ENCODE assay signal across 1 cellular context in the genomic region with DNA sequence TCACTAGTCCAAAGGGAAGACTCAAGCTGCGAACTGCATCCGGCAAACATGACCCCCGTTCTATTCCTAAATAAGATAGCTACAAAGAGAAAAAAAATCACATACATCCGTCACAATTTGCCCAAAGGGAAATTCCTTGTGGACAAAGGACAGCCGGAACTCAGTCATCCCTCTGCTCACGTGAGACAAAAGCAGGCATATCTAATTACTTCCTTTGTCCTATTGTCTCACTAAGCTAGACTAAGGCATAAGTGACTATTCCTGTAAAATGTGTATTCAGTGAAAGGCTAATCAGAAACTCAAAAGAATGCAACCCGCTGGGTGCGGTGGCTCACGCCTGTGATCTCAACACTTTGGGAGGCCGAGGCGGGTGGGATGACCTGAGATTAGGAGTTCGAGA.
TF ChIP-seq lines count a peak whose summit lies in the region.

No MANE protein-coding gene starts in this region.

TF ChIP-seq in GM23338, 12 proteins besides CTCF, POLR2A, EP300 and RAD21 (continued from another document):
- TF ChIP-seq, protein P1, sequence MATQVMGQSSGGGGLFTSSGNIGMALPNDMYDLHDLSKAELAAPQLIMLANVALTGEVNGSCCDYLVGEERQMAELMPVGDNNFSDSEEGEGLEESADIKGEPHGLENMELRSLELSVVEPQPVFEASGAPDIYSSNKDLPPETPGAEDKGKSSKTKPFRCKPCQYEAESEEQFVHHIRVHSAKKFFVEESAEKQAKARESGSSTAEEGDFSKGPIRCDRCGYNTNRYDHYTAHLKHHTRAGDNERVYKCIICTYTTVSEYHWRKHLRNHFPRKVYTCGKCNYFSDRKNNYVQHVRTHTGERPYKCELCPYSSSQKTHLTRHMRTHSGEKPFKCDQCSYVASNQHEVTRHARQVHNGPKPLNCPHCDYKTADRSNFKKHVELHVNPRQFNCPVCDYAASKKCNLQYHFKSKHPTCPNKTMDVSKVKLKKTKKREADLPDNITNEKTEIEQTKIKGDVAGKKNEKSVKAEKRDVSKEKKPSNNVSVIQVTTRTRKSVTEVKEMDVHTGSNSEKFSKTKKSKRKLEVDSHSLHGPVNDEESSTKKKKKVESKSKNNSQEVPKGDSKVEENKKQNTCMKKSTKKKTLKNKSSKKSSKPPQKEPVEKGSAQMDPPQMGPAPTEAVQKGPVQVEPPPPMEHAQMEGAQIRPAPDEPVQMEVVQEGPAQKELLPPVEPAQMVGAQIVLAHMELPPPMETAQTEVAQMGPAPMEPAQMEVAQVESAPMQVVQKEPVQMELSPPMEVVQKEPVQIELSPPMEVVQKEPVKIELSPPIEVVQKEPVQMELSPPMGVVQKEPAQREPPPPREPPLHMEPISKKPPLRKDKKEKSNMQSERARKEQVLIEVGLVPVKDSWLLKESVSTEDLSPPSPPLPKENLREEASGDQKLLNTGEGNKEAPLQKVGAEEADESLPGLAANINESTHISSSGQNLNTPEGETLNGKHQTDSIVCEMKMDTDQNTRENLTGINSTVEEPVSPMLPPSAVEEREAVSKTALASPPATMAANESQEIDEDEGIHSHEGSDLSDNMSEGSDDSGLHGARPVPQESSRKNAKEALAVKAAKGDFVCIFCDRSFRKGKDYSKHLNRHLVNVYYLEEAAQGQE (IDR thresholded peaks at IDR 0.05; ENCODE audit: unreplicated experiment): no peak
- TF ChIP-seq CREB1 (CRISPR knock-in tag; IDR thresholded peaks at IDR 0.05; ENCODE audit: low read depth) (no peak), ZNF462 (CRISPR knock-in tag; IDR thresholded peaks at IDR 0.05) (no peak), ZNF331 (CRISPR knock-in tag; IDR thresholded peaks at IDR 0.05; ENCODE audit: low read depth) (no peak)
- TF ChIP-seq, protein P2, sequence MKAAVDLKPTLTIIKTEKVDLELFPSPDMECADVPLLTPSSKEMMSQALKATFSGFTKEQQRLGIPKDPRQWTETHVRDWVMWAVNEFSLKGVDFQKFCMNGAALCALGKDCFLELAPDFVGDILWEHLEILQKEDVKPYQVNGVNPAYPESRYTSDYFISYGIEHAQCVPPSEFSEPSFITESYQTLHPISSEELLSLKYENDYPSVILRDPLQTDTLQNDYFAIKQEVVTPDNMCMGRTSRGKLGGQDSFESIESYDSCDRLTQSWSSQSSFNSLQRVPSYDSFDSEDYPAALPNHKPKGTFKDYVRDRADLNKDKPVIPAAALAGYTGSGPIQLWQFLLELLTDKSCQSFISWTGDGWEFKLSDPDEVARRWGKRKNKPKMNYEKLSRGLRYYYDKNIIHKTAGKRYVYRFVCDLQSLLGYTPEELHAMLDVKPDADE (IDR thresholded peaks at IDR 0.05): no peak
